ENCODE assay signal across 10 cellular contexts in the genomic region with DNA sequence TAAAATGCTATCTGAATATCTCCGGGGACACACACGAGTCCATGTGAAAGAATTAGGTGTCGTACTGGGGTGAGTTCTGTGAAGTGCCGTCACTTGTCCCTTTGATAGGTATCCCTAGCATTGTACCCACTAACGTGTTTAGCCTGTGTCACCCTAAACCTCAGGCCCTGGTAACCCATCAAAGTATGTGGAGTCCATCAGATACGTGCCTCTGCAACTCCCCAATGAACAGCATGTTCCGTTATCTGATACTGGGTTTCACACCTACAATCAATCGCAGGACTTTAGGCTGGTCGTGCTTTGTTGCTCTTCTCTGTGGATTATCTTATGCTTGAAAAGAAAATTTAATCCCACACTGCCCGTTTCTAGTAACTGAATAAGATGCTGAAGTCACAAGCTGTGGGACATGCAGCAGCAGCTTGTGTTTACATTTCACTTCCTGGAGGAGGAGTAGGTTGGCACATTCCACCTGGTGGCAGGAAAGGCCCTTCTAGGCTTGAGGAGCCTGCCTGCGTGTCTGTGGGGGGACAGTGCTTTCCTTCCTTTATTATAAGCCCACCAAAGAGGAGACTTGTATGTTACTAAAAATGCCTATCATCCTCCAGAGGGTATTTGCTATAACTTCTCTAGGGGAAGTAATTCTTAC.
DNase-seq lines count a peak whose midpoint lies in the region; TF ChIP-seq lines count a peak whose summit lies in the region.
"Had no signal": no experiment of that assay in that cellular context is flagged by ENCODE, and none has a peak within 500 bp of the region (broad histone marks: within the 10 kb centered on the region; RNA-seq: fewer than 3 reads in every experiment).

No MANE protein-coding gene starts in this region.

- 74 to 76% methylated on average over 11 of the region's 11 CpGs for WGBS in sigmoid colon, 2 donors

- H3K36me3 Mint-ChIP-seq in mesothelial cell of epicardium = peaks cover 46% of the 10 kb centered on the region

- H3K4me3 Mint-ChIP-seq in mesothelial cell of epicardium = no peak overlapping the region

- intact Hi-C loops in sigmoid colon (cut with DNase I) = no loop called here

- H3K9me3 ChIP-seq in BE2C (no peaks in the 10 kb centered on the region), sigmoid colon (no peaks in the 10 kb centered on the region)

- TF ChIP-seq CTCF in BE2C (IDR thresholded peaks at IDR 0.05; ENCODE audit: low read depth, low read length) = peak; percentile 12; the same call in 1 of the 2 replicates
- peak; percentile 17 for TF ChIP-seq CTCF in cardiac fibroblast (IDR thresholded peaks at IDR 0.05; ENCODE audit: low read depth, low read length)
- TF ChIP-seq CTCF in mesothelial cell of epicardium (IDR thresholded peaks at IDR 0.05; ENCODE audit: unreplicated experiment) = no peak
- TF ChIP-seq CTCF in sigmoid colon (IDR thresholded peaks at IDR 0.05) = no peak

- H3K27ac ChIP-seq in sigmoid colon = peak overlapping the region in 2 of 4 donors; percentile 5 to 22

- no peaks in the 10 kb centered on the region for H3K4me1 ChIP-seq in BE2C
- H3K4me1 ChIP-seq in sigmoid colon = peaks cover 0 to 23% (median 7%) of the 10 kb centered on the region in 4 donors

- TF ChIP-seq EP300 in sigmoid colon (IDR thresholded peaks at IDR 0.05) = no peak

- no peaks in the 10 kb centered on the region for H3K4me1 Mint-ChIP-seq in mesothelial cell of epicardium

- TF ChIP-seq POLR2A in sigmoid colon (IDR thresholded peaks at IDR 0.05) = no peak

- H3K4me3 ChIP-seq in BE2C (ENCODE audit: low read depth, low read length) (no peak overlapping the region), cardiac fibroblast (replicated peaks in 1 of 2; ENCODE audit: low read depth in 2 of 2, low read length in 2 of 2) (no peak overlapping the region), sigmoid colon (no peak overlapping the region)

- DNase-seq in BE2C = no peak
- peak; percentile 25 for DNase-seq in HPDE6-E6E7 (ENCODE audit: extremely low spot score)
- peak; percentile 49 to 53 for DNase-seq in cardiac fibroblast (ENCODE audit: low read depth in 2 of 2)
- no peak for DNase-seq in mesothelial cell of epicardium (ENCODE audit: low spot score in 2 of 2, unreplicated experiment in 2 of 2)
- DNase-seq in RPMI8226 = no peak
- DNase-seq in activated CD4-positive, CD25-positive, alpha-beta regulatory T cell treated with anti-CD3 and anti-CD28 coated beads, Interleukin-2, amount 50 U/mL, for 72 hours = no peak
- DNase-seq in SW480 (ENCODE audit: low spot score) = no peak
- no peak for DNase-seq in sigmoid colon
- DNase-seq: DMS79 treated with DMSO at 0.1 percent for 48 hours; stimulated activated CD4-positive, alpha-beta T cell treated with anti-CD3 and anti-CD28 coated beads, Interleukin-15, amount 100 ng/mL, for 24 hours had no signal

- H3K27me3 ChIP-seq in BE2C (no peaks in the 10 kb centered on the region), sigmoid colon (no peaks in the 10 kb centered on the region)

- H3K36me3 ChIP-seq in BE2C = no peaks in the 10 kb centered on the region; the same call in 1 of the 2 replicates
- H3K36me3 ChIP-seq in sigmoid colon = peaks cover 0 to 32% (median 0%) of the 10 kb centered on the region in 4 donors

- H3K27ac Mint-ChIP-seq in mesothelial cell of epicardium = peak overlapping the region; percentile 54

- no peaks in the 10 kb centered on the region for H3K27me3 Mint-ChIP-seq in mesothelial cell of epicardium (ENCODE audit: low read depth)

- H3K9me3 Mint-ChIP-seq in mesothelial cell of epicardium = peaks cover 20% of the 10 kb centered on the region

Comparison
In these comparisons a context has a peak if more than half of its experiments do, and no peak if none do; other contexts are left out.
1. DNase-seq: peak in HPDE6-E6E7 (single experiment) and cardiac fibroblast (2 of 2); none in BE2C (single experiment), mesothelial cell of epicardium (0 of 2), RPMI8226 (single experiment), activated CD4-positive, CD25-positive, alpha-beta regulatory T cell treated with anti-CD3 and anti-CD28 coated beads, Interleukin-2, amount 50 U/mL, for 72 hours (single experiment), SW480 (single experiment) and sigmoid colon (single experiment).
2. CTCF ChIP-seq: peak in BE2C (single experiment) and cardiac fibroblast (single experiment); none in mesothelial cell of epicardium (single experiment) and sigmoid colon (0 of 4).